13 cellular contexts compared by ENCODE assay signal in the genomic region with DNA sequence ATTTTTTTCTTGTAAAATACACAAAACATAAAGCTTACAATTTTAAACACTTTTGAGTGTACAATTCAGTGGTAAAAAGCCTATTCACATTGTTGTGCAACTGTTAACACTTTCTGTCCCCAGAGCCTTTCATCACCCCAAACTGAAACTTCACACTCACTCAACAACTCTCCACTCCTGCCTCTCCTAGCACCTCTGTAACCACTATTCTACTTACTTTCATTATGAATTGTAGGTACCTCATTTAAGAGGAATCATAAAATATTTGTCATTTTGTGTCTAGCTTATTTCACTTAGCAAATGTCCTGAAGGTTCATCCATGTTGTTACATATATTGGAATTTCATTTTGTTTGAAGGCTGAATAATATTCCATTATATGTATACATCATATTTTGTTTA.
"Had no signal": no experiment of that assay in that cellular context is flagged by ENCODE, and none has a peak within 500 bp of the region (broad histone marks: within the 10 kb centered on the region; RNA-seq: fewer than 3 reads in every experiment).

No MANE protein-coding gene starts in this region.

- H3K27me3 Mint-ChIP-seq: activated naive CD8-positive, alpha-beta T cell treated with anti-CD3 and anti-CD28 coated beads, Interleukin-2, amount 10 ng/mL, durations not matched to agents 7 days and 5 days; effector memory CD8-positive, alpha-beta T cell; naive thymus-derived CD4-positive, alpha-beta T cell; type B pancreatic cell had no signal

- H3K9me3 Mint-ChIP-seq: type B pancreatic cell had no signal

- H3K27ac Mint-ChIP-seq: activated naive CD8-positive, alpha-beta T cell treated with anti-CD3 and anti-CD28 coated beads, Interleukin-2, amount 10 ng/mL, durations not matched to agents 7 days and 5 days; effector memory CD8-positive, alpha-beta T cell; type B pancreatic cell had no signal

- DNase-seq: activated CD4-positive, alpha-beta T cell treated with anti-CD3 and anti-CD28 coated beads for 48 hours; activated naive CD8-positive, alpha-beta T cell treated with anti-CD3 and anti-CD28 coated beads, Interleukin-2, amount 10 ng/mL, durations not matched to agents 7 days and 5 days; body of pancreas; caudate nucleus; effector memory CD8-positive, alpha-beta T cell; left ventricle myocardium superior; mesenchymal stem cell; naive thymus-derived CD4-positive, alpha-beta T cell; ovary; psoas muscle; right cardiac atrium; testis had no signal

- ATAC-seq: body of pancreas; effector memory CD8-positive, alpha-beta T cell; left ventricle myocardium superior; naive thymus-derived CD4-positive, alpha-beta T cell; psoas muscle; right cardiac atrium had no signal

- H3K4me3 Mint-ChIP-seq: activated naive CD8-positive, alpha-beta T cell treated with anti-CD3 and anti-CD28 coated beads, Interleukin-2, amount 10 ng/mL, durations not matched to agents 7 days and 5 days; effector memory CD8-positive, alpha-beta T cell; naive thymus-derived CD4-positive, alpha-beta T cell; type B pancreatic cell had no signal
